1 cellular context compared by ENCODE assay signal in the genomic region with DNA sequence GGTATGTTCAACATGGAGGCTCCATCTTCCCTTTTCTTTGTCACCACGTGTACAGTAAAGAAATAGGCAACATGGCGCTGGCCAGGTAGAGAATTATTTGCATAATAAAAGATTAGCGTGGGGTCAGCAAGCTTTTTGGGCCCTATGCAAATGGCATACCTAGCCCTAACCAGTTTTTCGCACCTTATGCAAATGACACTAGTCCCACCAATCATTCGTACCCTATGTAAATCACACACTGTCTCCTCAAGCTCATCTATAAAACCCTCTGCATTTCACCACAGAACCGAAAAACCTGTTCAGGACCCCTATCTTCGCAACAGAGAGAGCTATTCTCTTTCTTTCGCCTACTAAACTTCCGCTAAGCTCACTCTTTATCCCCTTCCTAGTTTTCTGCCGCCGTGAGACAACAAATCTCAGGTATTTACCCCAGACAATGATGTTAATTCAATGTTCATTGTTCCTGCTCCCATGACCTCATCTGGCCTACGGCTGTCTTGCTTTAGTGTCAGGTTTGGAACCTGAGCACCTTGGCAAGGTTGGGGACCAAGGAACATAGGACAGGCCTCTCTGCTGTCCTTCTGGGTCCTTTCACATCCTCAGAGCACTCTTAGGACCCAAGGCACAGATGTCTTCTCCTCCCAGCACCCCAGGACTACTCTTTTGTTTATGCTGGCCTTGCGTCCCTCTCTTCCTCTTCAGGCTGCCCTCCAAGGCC.
TF ChIP-seq lines count a peak whose summit lies in the region.

No MANE protein-coding gene starts in this region.

TF ChIP-seq in endothelial cell of umbilical vein, 7 proteins besides CTCF, POLR2A, EP300 and RAD21:
- TF ChIP-seq GATA2 (IDR thresholded peaks at IDR 0.05; ENCODE audit: insufficient read depth, insufficient read length, low read depth, low read length) (no peak), FOS (IDR thresholded peaks at IDR 0.05; ENCODE audit: borderline replicate concordance, insufficient read depth, low read length) (no peak), EZH2 (IDR thresholded peaks at IDR 0.05; ENCODE audit: borderline replicate concordance, low read depth, low read length, severe bottlenecking) (no peak), POLR2AphosphoS5 (IDR thresholded peaks at IDR 0.05; ENCODE audit: insufficient read depth, low read depth, low read length) (no peak), JUN (IDR thresholded peaks at IDR 0.05; ENCODE audit: borderline replicate concordance, insufficient read depth, insufficient read length, low read depth) (no peak), MYC (IDR thresholded peaks at IDR 0.05; ENCODE audit: low read depth, low read length) (no peak)
- TF ChIP-seq, protein P1, sequence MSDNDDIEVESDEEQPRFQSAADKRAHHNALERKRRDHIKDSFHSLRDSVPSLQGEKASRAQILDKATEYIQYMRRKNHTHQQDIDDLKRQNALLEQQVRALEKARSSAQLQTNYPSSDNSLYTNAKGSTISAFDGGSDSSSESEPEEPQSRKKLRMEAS (IDR thresholded peaks at IDR 0.05; ENCODE audit: insufficient read depth, insufficient read length), result no peak
